8 cellular contexts compared by ENCODE assay signal in genomic region chr7:140674899-140675701, GRCh38. TPM values are rescaled to one million over a fixed set of nuclear protein-coding genes. Genes with fewer than 3 reads are reported as not detected.
DNase-seq lines count a peak whose midpoint lies in the region; ATAC-seq and TF ChIP-seq lines count a peak whose summit lies in the region.

No MANE protein-coding gene starts in this region.

- H3K9me3 ChIP-seq in hepatocyte (ENCODE audit: low read depth), result no peaks in the 10 kb centered on the region

- peaks cover 14% of the 10 kb centered on the region for H3K4me1 ChIP-seq in hepatocyte (ENCODE audit: insufficient read depth)

- H3K27ac Mint-ChIP-seq in activated naive CD8-positive, alpha-beta T cell, result no peak overlapping the region
- no peak overlapping the region for H3K27ac Mint-ChIP-seq in stimulated activated effector memory CD8-positive, alpha-beta T cell treated with anti-CD3 and anti-CD28 coated beads, Interleukin-12 subunit alpha, Interleukin-12 subunit beta, amount 100 ng/mL, for 72 hours

- in situ Hi-C loops in KBM-7 (cut with MboI; ENCODE audit: low pct_unique_long_range_greater_than_20kb, low sequenced_read_pairs), result no loop called here

- no peaks in the 10 kb centered on the region for H3K9me2 ChIP-seq in hepatocyte (replicated peaks; ENCODE audit: insufficient read depth)

- H3K27me3 ChIP-seq in hepatocyte, result no peaks in the 10 kb centered on the region

- no peak for ATAC-seq in stimulated activated effector memory CD8-positive, alpha-beta T cell treated with anti-CD3 and anti-CD28 coated beads, Interleukin-12 subunit alpha, Interleukin-12 subunit beta, amount 100 ng/mL, for 72 hours

- no peaks in the 10 kb centered on the region for H3K36me3 ChIP-seq in hepatocyte (replicated peaks; ENCODE audit: insufficient read depth, low read depth)

- H3K79me2 ChIP-seq in hepatocyte, result no peaks in the 10 kb centered on the region

- no peaks in the 10 kb centered on the region for H4K20me1 ChIP-seq in hepatocyte (ENCODE audit: insufficient read depth, poor library complexity, severe bottlenecking)

- no peaks in the 10 kb centered on the region for H3K27me3 Mint-ChIP-seq in activated naive CD8-positive, alpha-beta T cell

- H3K4me3 ChIP-seq in hepatocyte, result no peak overlapping the region

- 77% methylated on average over 8 of the region's 8 CpGs for WGBS in hepatocyte (ENCODE audit: low lambda C conversion rate, missing lambda C conversion rate)

- H3K9me3 Mint-ChIP-seq in activated naive CD8-positive, alpha-beta T cell (ENCODE audit: low read depth), result no peaks in the 10 kb centered on the region
- no peaks in the 10 kb centered on the region for H3K9me3 Mint-ChIP-seq in stimulated activated effector memory CD8-positive, alpha-beta T cell treated with anti-CD3 and anti-CD28 coated beads, Interleukin-12 subunit alpha, Interleukin-12 subunit beta, amount 100 ng/mL, for 72 hours

- H3K4me2 ChIP-seq in hepatocyte, result peak overlapping the region; percentile 99

- H3K4me1 Mint-ChIP-seq in activated naive CD8-positive, alpha-beta T cell (ENCODE audit: low read depth), result peaks cover 33% of the 10 kb centered on the region
- H3K4me1 Mint-ChIP-seq in stimulated activated effector memory CD8-positive, alpha-beta T cell treated with anti-CD3 and anti-CD28 coated beads, Interleukin-12 subunit alpha, Interleukin-12 subunit beta, amount 100 ng/mL, for 72 hours, result peaks cover 33% of the 10 kb centered on the region

- TF ChIP-seq CTCF in hepatocyte (IDR thresholded peaks at IDR 0.05; ENCODE audit: poor library complexity), result peak; percentile 48

- no peak overlapping the region for H3K27ac ChIP-seq in hepatocyte

- DNase-seq in SIG-M5 treated with dmso at 0.1 percent for 504 hours (lab: John Stamatoyannopoulos, UW; ENCODE audit: unreplicated experiment), result peak; percentile 30
- DNase-seq in SIG-M5 (lab: John Stamatoyannopoulos, UW), result no peak
- peak; percentile 69 for DNase-seq in KBM-7
- peak; percentile 32 for DNase-seq in hepatocyte (ENCODE audit: low spot score)
- no peak for DNase-seq in stimulated activated effector memory CD8-positive, alpha-beta T cell treated with anti-CD3 and anti-CD28 coated beads, Interleukin-12 subunit alpha, Interleukin-12 subunit beta, amount 100 ng/mL, for 72 hours (ENCODE audit: low spot score in 2 of 2)
- DNase-seq in NCI-H2171 (lab: John Stamatoyannopoulos, UW), result no peak
- no peak for DNase-seq in NCI-H226

- H3K4me3 Mint-ChIP-seq in activated naive CD8-positive, alpha-beta T cell, result peak overlapping the region; percentile 90
- H3K4me3 Mint-ChIP-seq in stimulated activated effector memory CD8-positive, alpha-beta T cell treated with anti-CD3 and anti-CD28 coated beads, Interleukin-12 subunit alpha, Interleukin-12 subunit beta, amount 100 ng/mL, for 72 hours, result peak overlapping the region; percentile 86

- peaks cover 3% of the 10 kb centered on the region for H3K36me3 Mint-ChIP-seq in activated naive CD8-positive, alpha-beta T cell
- peaks cover 23% of the 10 kb centered on the region for H3K36me3 Mint-ChIP-seq in stimulated activated effector memory CD8-positive, alpha-beta T cell treated with anti-CD3 and anti-CD28 coated beads, Interleukin-12 subunit alpha, Interleukin-12 subunit beta, amount 100 ng/mL, for 72 hours

- H2AFZ ChIP-seq in hepatocyte, result no peak overlapping the region

RNA-seq across cellular contexts. Expression of gene ADCK2, which starts 2.4 kb away (rescaled TPM):
- 22.4 and 22.8 TPM in 2 replicates for total RNA-seq in hepatocyte
- polyA plus RNA-seq in hepatocyte, result 24.2 and 25.3 TPM in 2 replicates

RNA-seq across cellular contexts. Expression of gene NDUFB2, which starts 21.4 kb away (rescaled TPM):
- total RNA-seq in hepatocyte, result 343 and 372 TPM in 2 replicates
- polyA plus RNA-seq in hepatocyte, result 312 and 379 TPM in 2 replicates

RNA-seq across cellular contexts. Expression of gene DENND2A, which starts 34.5 kb away (rescaled TPM):
- total RNA-seq in hepatocyte, result 5.9 and 6.7 TPM in 2 replicates
- polyA plus RNA-seq in hepatocyte, result 8.4 and 8.8 TPM in 2 replicates

Comparison
In these comparisons a context has a peak if more than half of its experiments do, and no peak if none do; other contexts are left out.
1. DNase-seq: peak in SIG-M5 treated with dmso at 0.1 percent for 504 hours (single experiment), KBM-7 (single experiment) and hepatocyte (single experiment); none in SIG-M5 (single experiment), stimulated activated effector memory CD8-positive, alpha-beta T cell treated with anti-CD3 and anti-CD28 coated beads, Interleukin-12 subunit alpha, Interleukin-12 subunit beta, amount 100 ng/mL, for 72 hours (0 of 2), NCI-H2171 (single experiment) and NCI-H226 (single experiment).